Comparison of ENCODE assay signal across 13 cellular contexts in the genomic region with DNA sequence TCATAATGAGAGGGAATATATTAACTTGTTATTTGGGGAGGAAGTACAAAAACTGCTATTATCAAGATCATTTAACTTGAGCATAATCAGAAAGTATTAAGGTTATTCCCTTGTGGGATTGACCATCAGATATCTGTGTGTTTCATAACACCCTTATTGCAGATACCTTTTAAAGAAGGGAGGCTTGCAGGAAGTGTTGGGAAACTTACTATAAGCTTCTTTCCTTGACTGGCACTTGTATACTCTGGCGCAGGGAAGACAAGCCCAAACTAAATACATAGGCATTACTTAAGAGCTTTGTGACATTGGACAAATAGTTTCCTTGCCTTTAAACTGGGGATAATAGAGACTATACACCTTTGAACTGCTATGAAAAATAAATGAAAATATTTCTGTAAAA. TPM values are rescaled to one million over a fixed set of nuclear protein-coding genes. Genes with fewer than 3 reads are reported as not detected.
DNase-seq lines count a peak whose midpoint lies in the region; ATAC-seq and TF ChIP-seq lines count a peak whose summit lies in the region.
"Had no signal": no experiment of that assay in that cellular context is flagged by ENCODE, and none has a peak within 500 bp of the region (broad histone marks: within the 10 kb centered on the region; RNA-seq: fewer than 3 reads in every experiment).

No MANE protein-coding gene starts in this region.

- H3K36me3 Mint-ChIP-seq in naive thymus-derived CD8-positive, alpha-beta T cell: peaks cover 0 to 3% (median 0%) of the 10 kb centered on the region in 3 donors

- H3K27ac Mint-ChIP-seq in naive thymus-derived CD8-positive, alpha-beta T cell: peak overlapping the region in 8 of 10 donors; percentile 49 to 84 (median 72)
- H3K27ac Mint-ChIP-seq: activated naive CD8-positive, alpha-beta T cell treated with anti-CD3 and anti-CD28 coated beads, Interleukin-2, amount 10 ng/mL, durations not matched to agents 7 days and 5 days; progenitor cell of endocrine pancreas had no signal

- H3K36me3 ChIP-seq in left ventricle myocardium inferior (no peaks in the 10 kb centered on the region), vagina (no peaks in the 10 kb centered on the region), PC-3 (ENCODE audit: low read depth, low read length) (no peaks in the 10 kb centered on the region)
- H3K36me3 ChIP-seq: SJSA1 had no signal

- H3K9me3 ChIP-seq in left ventricle myocardium inferior (replicated peaks): no peaks in the 10 kb centered on the region
- no peaks in the 10 kb centered on the region for H3K9me3 ChIP-seq in vagina
- H3K9me3 ChIP-seq in PC-3 (ENCODE audit: low read length): no peaks in the 10 kb centered on the region
- H3K9me3 ChIP-seq: SJSA1 had no signal

- H3K9me3 Mint-ChIP-seq in naive thymus-derived CD8-positive, alpha-beta T cell: no peaks in the 10 kb centered on the region
- H3K9me3 Mint-ChIP-seq: activated naive CD8-positive, alpha-beta T cell treated with anti-CD3 and anti-CD28 coated beads, Interleukin-2, amount 10 ng/mL, durations not matched to agents 7 days and 5 days had no signal

- H3K4me3 ChIP-seq in left ventricle myocardium inferior: peak overlapping the region; percentile 3
- peak overlapping the region; percentile 33 for H3K4me3 ChIP-seq in coronary artery
- no peak overlapping the region for H3K4me3 ChIP-seq in vagina
- no peak overlapping the region for H3K4me3 ChIP-seq in PC-3 (ENCODE audit: low read length)
- H3K4me3 ChIP-seq: SJSA1 had no signal

- no TSS peak for BruUV-seq in PC-3 (replicated peaks; lab: Mats Ljungman, UMichigan)

- H3K4me1 ChIP-seq in left ventricle myocardium inferior: peaks cover 100% of the 10 kb centered on the region
- H3K4me1 ChIP-seq in vagina: peaks cover 90% of the 10 kb centered on the region
- H3K4me1 ChIP-seq in PC-3 (ENCODE audit: insufficient read depth, low read length): no peaks in the 10 kb centered on the region
- H3K4me1 ChIP-seq: SJSA1 had no signal

- TF ChIP-seq POLR2A in vagina (IDR thresholded peaks at IDR 0.05): no peak

- no peak for DNase-seq in left ventricle myocardium inferior
- DNase-seq in left ventricle myocardium superior: no peak
- no peak for DNase-seq in coronary artery (ENCODE audit: low spot score)
- DNase-seq in naive thymus-derived CD8-positive, alpha-beta T cell: no peak
- no peak for DNase-seq in vagina (ENCODE audit: extremely low spot score in 2 of 2)
- DNase-seq in PC-3: no peak
- DNase-seq in NCI-H748 treated with DMSO at 0.1 percent for 48 hours (lab: John Stamatoyannopoulos, UW): no peak
- DNase-seq: activated naive CD8-positive, alpha-beta T cell treated with anti-CD3 and anti-CD28 coated beads, Interleukin-2, amount 10 ng/mL, durations not matched to agents 7 days and 5 days; kidney glomerular epithelial cell; NCI-H446 treated with DMSO at 0.1 percent for 48 hours had no signal

- H3K27me3 ChIP-seq in left ventricle myocardium inferior (ENCODE audit: low read depth): no peaks in the 10 kb centered on the region
- H3K27me3 ChIP-seq in vagina: no peaks in the 10 kb centered on the region
- H3K27me3 ChIP-seq in PC-3 (ENCODE audit: low read length): no peaks in the 10 kb centered on the region
- H3K27me3 ChIP-seq: SJSA1 had no signal

- H3K4me3 Mint-ChIP-seq in naive thymus-derived CD8-positive, alpha-beta T cell: peak overlapping the region in 4 of 10 donors; percentile 1 to 61 (median 32)
- H3K4me3 Mint-ChIP-seq: activated naive CD8-positive, alpha-beta T cell treated with anti-CD3 and anti-CD28 coated beads, Interleukin-2, amount 10 ng/mL, durations not matched to agents 7 days and 5 days had no signal

- H3K79me2 ChIP-seq in PC-3 (ENCODE audit: low read length): no peaks in the 10 kb centered on the region

- H3K4me2 ChIP-seq in PC-3 (ENCODE audit: low read length): no peak overlapping the region

- H3K27ac ChIP-seq in left ventricle myocardium inferior (replicated peaks): peak overlapping the region; percentile 91
- peak overlapping the region; percentile 84 to 91 for H3K27ac ChIP-seq in coronary artery
- H3K27ac ChIP-seq in vagina: peak overlapping the region; percentile 76
- no peak overlapping the region for H3K27ac ChIP-seq in PC-3 (ENCODE audit: low read length)
- H3K27ac ChIP-seq: SJSA1 had no signal

- intact Hi-C loops in left ventricle myocardium inferior (cut with micrococcal nuclease): no loop called here
- intact Hi-C loops in left ventricle myocardium superior (cut with micrococcal nuclease): no loop called here
- intact Hi-C loops in vagina (cut with DNase I): no loop called here
- intact Hi-C loops in PC-3 (cut with micrococcal nuclease): no loop called here

- H3K4me1 Mint-ChIP-seq in naive thymus-derived CD8-positive, alpha-beta T cell: peaks cover 32 to 91% (median 78%) of the 10 kb centered on the region in 4 donors

- H2AFZ ChIP-seq in PC-3 (ENCODE audit: low read length): no peak overlapping the region

- no peaks in the 10 kb centered on the region for H3K9me2 ChIP-seq in PC-3 (replicated peaks; ENCODE audit: low read length)

- TF ChIP-seq CTCF in left ventricle myocardium inferior (IDR thresholded peaks at IDR 0.05; ENCODE audit: borderline replicate concordance): no peak
- no peak for TF ChIP-seq CTCF in coronary artery (IDR thresholded peaks at IDR 0.05)
- TF ChIP-seq CTCF in vagina (IDR thresholded peaks at IDR 0.05): no peak
- TF ChIP-seq CTCF in PC-3 (conservative IDR thresholded peaks at IDR 0.05; ENCODE audit: low read depth, low read length): no peak

- POLR2A ChIA-PET in naive thymus-derived CD8-positive, alpha-beta T cell (lab: Charles Lee): interaction anchor here (3.0 kb wide), 1 partner anchor 10 kb away, joined by 9 read pairs; no protein-coding TSS in a partner anchor
- POLR2A ChIA-PET in PC-3 (lab: Charles Lee; ENCODE audit: unreplicated experiment): no interaction called here

- ATAC-seq in left ventricle myocardium superior: no peak
- ATAC-seq in naive thymus-derived CD8-positive, alpha-beta T cell: no peak
- ATAC-seq in PC-3: no peak
- no peak for ATAC-seq in HG03457 (IDR thresholded peaks at IDR 0.05; ENCODE audit: unreplicated experiment)

- CTCF ChIA-PET in PC-3 (lab: Charles Lee): no interaction called here

- no peaks in the 10 kb centered on the region for H3K27me3 Mint-ChIP-seq in naive thymus-derived CD8-positive, alpha-beta T cell
- H3K27me3 Mint-ChIP-seq: activated naive CD8-positive, alpha-beta T cell treated with anti-CD3 and anti-CD28 coated beads, Interleukin-2, amount 10 ng/mL, durations not matched to agents 7 days and 5 days; progenitor cell of endocrine pancreas had no signal

- H3K9ac ChIP-seq in PC-3 (ENCODE audit: low read length): no peak overlapping the region

- H3F3A ChIP-seq in PC-3 (ENCODE audit: low read length, unreplicated experiment): no peaks in the 10 kb centered on the region

- no peaks in the 10 kb centered on the region for H4K20me1 ChIP-seq in PC-3 (ENCODE audit: low read length)

RNA-seq across cellular contexts. Expression of a gene that starts 50.9 kb away (rescaled TPM):
- total RNA-seq in left ventricle myocardium inferior: 132 TPM
- total RNA-seq in left ventricle myocardium superior: 119 TPM
- total RNA-seq in naive thymus-derived CD8-positive, alpha-beta T cell: 10 to 100 TPM; 91.4 to 98.3 TPM
- 10 to 100 TPM; 69.1 to 98.1 (median 71.3) TPM for polyA plus RNA-seq in naive thymus-derived CD8-positive, alpha-beta T cell
- total RNA-seq in vagina: 134 TPM
- total RNA-seq in PC-3 (2014; rRNA removed): 1.7 and 1.8 TPM in 2 replicates

Comparison
In these comparisons a context has a peak if more than half of its experiments do, and no peak if none do; other contexts are left out.
1. H3K4me3 ChIP-seq: peak in left ventricle myocardium inferior (single experiment) and coronary artery (single experiment); none in vagina (0 of 2) and PC-3 (single experiment).
2. RNA of a gene that starts 50.9 kb away (total RNA-seq): 134 TPM in vagina (single experiment), 132 TPM in left ventricle myocardium inferior (single experiment), 119 TPM in left ventricle myocardium superior (single experiment) and 91.4 to 98.3 TPM in naive thymus-derived CD8-positive, alpha-beta T cell; 1.7 to 1.8 TPM in PC-3; every median in the first group is over 10 times any median in the second.